In genomic region chr15:52146261-52146660, GRCh38 we compare ENCODE assay signal across 2 cellular contexts.
A peak's percentile ranks its signal among the peaks of the same experiment; 100 is the strongest.
TF ChIP-seq lines count a peak whose summit lies in the region.

No MANE protein-coding gene starts in this region.

TF ChIP-seq in HEK293, 187 proteins besides CTCF, POLR2A, EP300 and RAD21:
- TF ChIP-seq ZBTB8A (tag by site-specific recombination; IDR thresholded peaks at IDR 0.05) (no peak), ZNF514 (tag by site-specific recombination; IDR thresholded peaks at IDR 0.05) (no peak), ZNF146 (tag by site-specific recombination; IDR thresholded peaks at IDR 0.05) (peak; percentile 68; the same call in 1 of the 2 replicates)
- TF ChIP-seq, protein P1, sequence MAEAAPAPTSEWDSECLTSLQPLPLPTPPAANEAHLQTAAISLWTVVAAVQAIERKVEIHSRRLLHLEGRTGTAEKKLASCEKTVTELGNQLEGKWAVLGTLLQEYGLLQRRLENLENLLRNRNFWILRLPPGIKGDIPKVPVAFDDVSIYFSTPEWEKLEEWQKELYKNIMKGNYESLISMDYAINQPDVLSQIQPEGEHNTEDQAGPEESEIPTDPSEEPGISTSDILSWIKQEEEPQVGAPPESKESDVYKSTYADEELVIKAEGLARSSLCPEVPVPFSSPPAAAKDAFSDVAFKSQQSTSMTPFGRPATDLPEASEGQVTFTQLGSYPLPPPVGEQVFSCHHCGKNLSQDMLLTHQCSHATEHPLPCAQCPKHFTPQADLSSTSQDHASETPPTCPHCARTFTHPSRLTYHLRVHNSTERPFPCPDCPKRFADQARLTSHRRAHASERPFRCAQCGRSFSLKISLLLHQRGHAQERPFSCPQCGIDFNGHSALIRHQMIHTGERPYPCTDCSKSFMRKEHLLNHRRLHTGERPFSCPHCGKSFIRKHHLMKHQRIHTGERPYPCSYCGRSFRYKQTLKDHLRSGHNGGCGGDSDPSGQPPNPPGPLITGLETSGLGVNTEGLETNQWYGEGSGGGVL (tag by site-specific recombination; IDR thresholded peaks at IDR 0.05), result no peak

TF ChIP-seq in K562, 482 proteins besides CTCF, POLR2A, EP300 and RAD21:
- TF ChIP-seq ZNF146 (CRISPR knock-in tag; IDR thresholded peaks at IDR 0.05; ENCODE audit: unreplicated experiment), result peak; percentile 79
- no peak for TF ChIP-seq NR2C1 (IDR thresholded peaks at IDR 0.05)
- TF ChIP-seq NR2C1 (tag; IDR thresholded peaks at IDR 0.05), result no peak
- no peak for TF ChIP-seq TRIM24 (IDR thresholded peaks at IDR 0.05)
- no peak for TF ChIP-seq ZNF778 (CRISPR knock-in tag; IDR thresholded peaks at IDR 0.05)
- peak; percentile 61 for TF ChIP-seq RBM25 (IDR thresholded peaks at IDR 0.05; ENCODE audit: low read depth, low read length, severe bottlenecking)
